In genomic region chr11:129061466-129062194, GRCh38 we compare ENCODE assay signal across 16 cellular contexts.
DNase-seq lines count a peak whose midpoint lies in the region; ATAC-seq and TF ChIP-seq lines count a peak whose summit lies in the region.
"Had no signal": no experiment of that assay in that cellular context is flagged by ENCODE, and none has a peak within 500 bp of the region (broad histone marks: within the 10 kb centered on the region; RNA-seq: fewer than 3 reads in every experiment).

No MANE protein-coding gene starts in this region.

- no peak overlapping the region for H3K4me3 ChIP-seq in astrocyte of the spinal cord (ENCODE audit: low read depth, low read length)

- no peaks in the 10 kb centered on the region for H3K4me1 Mint-ChIP-seq in activated CD4-positive, alpha-beta T cell treated with anti-CD3 and anti-CD28 coated beads, Interleukin-2, amount 10 ng/mL, durations not matched to agents 24 days and 14 days
- H3K4me1 Mint-ChIP-seq: CD4-positive, CD25-positive, alpha-beta regulatory T cell; natural killer cell had no signal

- H3K4me3 Mint-ChIP-seq in activated CD4-positive, alpha-beta T cell treated with anti-CD3 and anti-CD28 coated beads, Interleukin-2, amount 10 ng/mL, durations not matched to agents 24 days and 14 days: no peak overlapping the region
- H3K4me3 Mint-ChIP-seq: CD4-positive, CD25-positive, alpha-beta regulatory T cell; natural killer cell had no signal

- no peaks in the 10 kb centered on the region for H3K27me3 Mint-ChIP-seq in activated CD4-positive, alpha-beta T cell treated with anti-CD3 and anti-CD28 coated beads, Interleukin-2, amount 10 ng/mL, durations not matched to agents 24 days and 14 days
- H3K27me3 Mint-ChIP-seq: CD4-positive, CD25-positive, alpha-beta regulatory T cell had no signal

- no peak overlapping the region for H3K27ac Mint-ChIP-seq in activated CD4-positive, alpha-beta T cell treated with anti-CD3 and anti-CD28 coated beads, Interleukin-2, amount 10 ng/mL, durations not matched to agents 24 days and 14 days
- H3K27ac Mint-ChIP-seq: CD4-positive, CD25-positive, alpha-beta regulatory T cell; natural killer cell had no signal

- no peak for ATAC-seq in HG02798 (IDR thresholded peaks at IDR 0.05; ENCODE audit: poor library complexity, unreplicated experiment)
- ATAC-seq in HG02763 (IDR thresholded peaks at IDR 0.05; ENCODE audit: unreplicated experiment): no peak
- ATAC-seq: left lobe of liver, natural killer cell, sciatic nerve had no signal

- H3K9me3 Mint-ChIP-seq in activated CD4-positive, alpha-beta T cell treated with anti-CD3 and anti-CD28 coated beads, Interleukin-2, amount 10 ng/mL, durations not matched to agents 24 days and 14 days: no peaks in the 10 kb centered on the region
- H3K9me3 Mint-ChIP-seq: CD4-positive, CD25-positive, alpha-beta regulatory T cell; natural killer cell had no signal

- DNase-seq in EL (peak; percentile 85), NCI-H82 (lab: John Stamatoyannopoulos, UW) (peak; percentile 47), astrocyte of the spinal cord (ENCODE audit: low read depth, low spot score) (peak; percentile 34), myocyte (ENCODE audit: low read depth) (peak; percentile 30), head of caudate nucleus (no peak)
- no peak for DNase-seq in activated CD4-positive, alpha-beta T cell treated with anti-CD3 and anti-CD28 coated beads, Interleukin-2, amount 10 ng/mL, durations not matched to agents 24 days and 14 days
- DNase-seq: activated CD4-positive, alpha-beta T cell treated with anti-CD3 and anti-CD28 coated beads for 4 hours; activated T-cell treated with anti-CD3 and anti-CD28 coated beads, Interleukin-2, amount 50 U/mL, for 48 hours; CD4-positive, CD25-positive, alpha-beta regulatory T cell; Kasumi-1; natural killer cell; NCI-H2081 had no signal

- no peak for TF ChIP-seq CTCF in astrocyte of the spinal cord (IDR thresholded peaks at IDR 0.05; ENCODE audit: low read depth, low read length)

- intact Hi-C loops in head of caudate nucleus (cut with DNase I): no loop called here
- intact Hi-C loops in activated CD4-positive, alpha-beta T cell treated with anti-CD3 and anti-CD28 coated beads, Interleukin-2, amount 10 ng/mL, durations not matched to agents 24 days and 14 days (cut with micrococcal nuclease): no loop called here

- H3K36me3 Mint-ChIP-seq in activated CD4-positive, alpha-beta T cell treated with anti-CD3 and anti-CD28 coated beads, Interleukin-2, amount 10 ng/mL, durations not matched to agents 24 days and 14 days (ENCODE audit: low read depth): no peaks in the 10 kb centered on the region
- H3K36me3 Mint-ChIP-seq: CD4-positive, CD25-positive, alpha-beta regulatory T cell; natural killer cell had no signal

- in situ Hi-C loops in astrocyte of the spinal cord (cut with HindIII; ENCODE audit: low sequenced_read_pairs): no loop called here

Comparison
In these comparisons a context has a peak if more than half of its experiments do, and no peak if none do; other contexts are left out.
1. DNase-seq: peak in EL (single experiment), NCI-H82 (single experiment), astrocyte of the spinal cord (single experiment) and myocyte (single experiment); none in head of caudate nucleus (0 of 42) and activated CD4-positive, alpha-beta T cell treated with anti-CD3 and anti-CD28 coated beads, Interleukin-2, amount 10 ng/mL, durations not matched to agents 24 days and 14 days (single experiment).